Comparison of ENCODE assay signal across 1 cellular context in the genomic region with DNA sequence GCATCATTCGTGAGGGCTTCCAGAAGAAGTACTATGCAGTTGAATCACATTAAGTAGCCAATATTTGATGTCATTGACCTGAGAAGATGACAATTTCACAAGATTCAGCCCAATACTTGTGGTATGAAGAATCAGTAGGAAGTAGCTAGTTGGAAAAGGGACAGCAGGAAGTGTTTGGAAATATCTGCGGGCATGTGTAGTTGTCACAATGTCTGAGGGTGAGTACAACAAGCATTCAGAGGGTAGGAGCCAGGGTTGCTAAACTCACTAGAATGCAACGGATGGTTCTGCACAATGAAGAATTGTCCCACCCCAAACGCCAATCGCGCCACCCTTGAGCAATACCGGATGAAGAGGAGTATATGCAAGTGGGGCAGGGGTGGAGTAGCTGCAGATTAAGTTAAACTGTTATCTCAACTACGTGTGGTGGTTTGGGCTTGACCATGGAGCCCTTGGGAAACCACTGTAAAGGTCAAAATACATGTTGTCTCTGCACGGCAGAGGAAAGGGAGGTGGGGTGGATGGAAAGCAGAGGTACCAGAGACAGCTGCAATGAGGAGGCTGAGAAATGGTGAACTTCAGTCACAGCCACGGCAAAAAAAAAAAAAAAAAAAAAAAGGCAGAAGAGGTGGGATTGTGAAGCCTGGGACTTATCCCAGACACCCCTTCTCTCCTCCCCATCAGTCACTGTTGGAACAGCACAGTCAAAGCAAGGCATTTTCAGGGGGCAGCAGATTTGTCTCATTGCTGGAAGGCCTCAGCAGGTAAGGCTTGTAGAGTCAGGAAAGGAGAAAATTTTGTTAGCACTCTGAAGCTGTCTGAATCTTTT.
TF ChIP-seq lines count a peak whose summit lies in the region.

No MANE protein-coding gene starts in this region.

TF ChIP-seq in HepG2, 621 proteins besides CTCF, POLR2A, EP300 and RAD21 (continued from another document and continues in another):
- no peak for TF ChIP-seq ZNF138 (CRISPR knock-in tag; IDR thresholded peaks at IDR 0.05; ENCODE audit: low read depth)
- TF ChIP-seq, protein P1, sequence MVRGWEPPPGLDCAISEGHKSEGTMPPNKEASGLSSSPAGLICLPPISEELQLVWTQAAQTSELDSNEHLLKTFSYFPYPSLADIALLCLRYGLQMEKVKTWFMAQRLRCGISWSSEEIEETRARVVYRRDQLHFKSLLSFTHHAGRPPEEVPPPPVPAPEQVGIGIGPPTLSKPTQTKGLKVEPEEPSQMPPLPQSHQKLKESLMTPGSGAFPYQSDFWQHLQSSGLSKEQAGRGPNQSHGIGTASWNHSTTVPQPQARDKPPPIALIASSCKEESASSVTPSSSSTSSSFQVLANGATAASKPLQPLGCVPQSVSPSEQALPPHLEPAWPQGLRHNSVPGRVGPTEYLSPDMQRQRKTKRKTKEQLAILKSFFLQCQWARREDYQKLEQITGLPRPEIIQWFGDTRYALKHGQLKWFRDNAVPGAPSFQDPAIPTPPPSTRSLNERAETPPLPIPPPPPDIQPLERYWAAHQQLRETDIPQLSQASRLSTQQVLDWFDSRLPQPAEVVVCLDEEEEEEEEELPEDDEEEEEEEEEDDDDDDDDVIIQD (CRISPR knock-in tag; IDR thresholded peaks at IDR 0.05; ENCODE audit: low read depth) = peak; percentile 98
- TF ChIP-seq MBD4 (IDR thresholded peaks at IDR 0.05; ENCODE audit: borderline replicate concordance, low read length) = peak; percentile 84; the same call in 1 of the 2 replicates
- peak; percentile 99 for TF ChIP-seq NCOR1 (IDR thresholded peaks at IDR 0.05; ENCODE audit: borderline replicate concordance, low read length)
- TF ChIP-seq, protein P2, sequence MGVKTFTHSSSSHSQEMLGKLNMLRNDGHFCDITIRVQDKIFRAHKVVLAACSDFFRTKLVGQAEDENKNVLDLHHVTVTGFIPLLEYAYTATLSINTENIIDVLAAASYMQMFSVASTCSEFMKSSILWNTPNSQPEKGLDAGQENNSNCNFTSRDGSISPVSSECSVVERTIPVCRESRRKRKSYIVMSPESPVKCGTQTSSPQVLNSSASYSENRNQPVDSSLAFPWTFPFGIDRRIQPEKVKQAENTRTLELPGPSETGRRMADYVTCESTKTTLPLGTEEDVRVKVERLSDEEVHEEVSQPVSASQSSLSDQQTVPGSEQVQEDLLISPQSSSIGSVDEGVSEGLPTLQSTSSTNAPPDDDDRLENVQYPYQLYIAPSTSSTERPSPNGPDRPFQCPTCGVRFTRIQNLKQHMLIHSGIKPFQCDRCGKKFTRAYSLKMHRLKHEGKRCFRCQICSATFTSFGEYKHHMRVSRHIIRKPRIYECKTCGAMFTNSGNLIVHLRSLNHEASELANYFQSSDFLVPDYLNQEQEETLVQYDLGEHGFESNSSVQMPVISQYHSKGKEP (CRISPR knock-in tag; IDR thresholded peaks at IDR 0.05) = peak; percentile 74
- TF ChIP-seq NR2C2 (CRISPR knock-in tag; IDR thresholded peaks at IDR 0.05; ENCODE audit: borderline replicate concordance) = peak; percentile 90
- peak; percentile 63; the same call in 1 of the 2 replicates for TF ChIP-seq DR1 (CRISPR knock-in tag; IDR thresholded peaks at IDR 0.05)
- TF ChIP-seq, protein P3, sequence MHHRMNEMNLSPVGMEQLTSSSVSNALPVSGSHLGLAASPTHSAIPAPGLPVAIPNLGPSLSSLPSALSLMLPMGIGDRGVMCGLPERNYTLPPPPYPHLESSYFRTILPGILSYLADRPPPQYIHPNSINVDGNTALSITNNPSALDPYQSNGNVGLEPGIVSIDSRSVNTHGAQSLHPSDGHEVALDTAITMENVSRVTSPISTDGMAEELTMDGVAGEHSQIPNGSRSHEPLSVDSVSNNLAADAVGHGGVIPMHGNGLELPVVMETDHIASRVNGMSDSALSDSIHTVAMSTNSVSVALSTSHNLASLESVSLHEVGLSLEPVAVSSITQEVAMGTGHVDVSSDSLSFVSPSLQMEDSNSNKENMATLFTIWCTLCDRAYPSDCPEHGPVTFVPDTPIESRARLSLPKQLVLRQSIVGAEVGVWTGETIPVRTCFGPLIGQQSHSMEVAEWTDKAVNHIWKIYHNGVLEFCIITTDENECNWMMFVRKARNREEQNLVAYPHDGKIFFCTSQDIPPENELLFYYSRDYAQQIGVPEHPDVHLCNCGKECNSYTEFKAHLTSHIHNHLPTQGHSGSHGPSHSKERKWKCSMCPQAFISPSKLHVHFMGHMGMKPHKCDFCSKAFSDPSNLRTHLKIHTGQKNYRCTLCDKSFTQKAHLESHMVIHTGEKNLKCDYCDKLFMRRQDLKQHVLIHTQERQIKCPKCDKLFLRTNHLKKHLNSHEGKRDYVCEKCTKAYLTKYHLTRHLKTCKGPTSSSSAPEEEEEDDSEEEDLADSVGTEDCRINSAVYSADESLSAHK (CRISPR knock-in tag; IDR thresholded peaks at IDR 0.05; ENCODE audit: borderline replicate concordance) = peak; percentile 5; the same call in 1 of the 2 replicates
- TF ChIP-seq ZNF652 (CRISPR knock-in tag; IDR thresholded peaks at IDR 0.05; ENCODE audit: borderline replicate concordance, low read depth) = peak; percentile 70; the same call in 1 of the 2 replicates
- no peak for TF ChIP-seq IKZF1 (IDR thresholded peaks at IDR 0.05)
- peak; percentile 80 for TF ChIP-seq ZNF781 (CRISPR knock-in tag; IDR thresholded peaks at IDR 0.05; ENCODE audit: borderline replicate concordance, not compliant biosample characterization)
- 0 out of 2 replicates have a peak, but pooled peaks have one; percentile 14 for TF ChIP-seq SIN3A (IDR thresholded peaks at IDR 0.05; ENCODE audit: borderline replicate concordance, low read depth, low read length)
- TF ChIP-seq ZNF660 (CRISPR knock-in tag; IDR thresholded peaks at IDR 0.05; ENCODE audit: borderline replicate concordance, low read depth) = no peak
- peak; percentile 95; the same call in 1 of the 2 replicates for TF ChIP-seq ZNF292 (CRISPR knock-in tag; IDR thresholded peaks at IDR 0.05; ENCODE audit: borderline replicate concordance, low read depth)
- peak; percentile 44; the same call in 1 of the 2 replicates for TF ChIP-seq YEATS2 (CRISPR knock-in tag; IDR thresholded peaks at IDR 0.05; ENCODE audit: borderline replicate concordance)
- TF ChIP-seq NAIF1 (CRISPR knock-in tag; IDR thresholded peaks at IDR 0.05; ENCODE audit: borderline replicate concordance) = peak; percentile 63
- TF ChIP-seq, protein P4, sequence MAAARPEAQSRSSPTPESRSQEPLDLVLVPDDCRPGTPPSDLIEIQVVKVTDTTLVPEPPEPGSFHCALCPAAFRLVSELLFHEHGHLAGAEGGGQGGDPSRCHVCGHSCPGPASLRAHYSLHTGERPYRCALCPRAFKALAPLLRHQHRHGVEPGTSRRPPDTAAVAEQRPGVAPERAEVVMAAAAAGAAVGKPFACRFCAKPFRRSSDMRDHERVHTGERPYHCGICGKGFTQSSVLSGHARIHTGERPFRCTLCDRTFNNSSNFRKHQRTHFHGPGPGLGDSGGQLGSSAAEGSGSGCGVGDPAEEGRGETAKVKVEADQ (CRISPR knock-in tag; IDR thresholded peaks at IDR 0.05; ENCODE audit: borderline replicate concordance) = no peak; the same call in 1 of the 2 replicates
- TF ChIP-seq, protein P5, sequence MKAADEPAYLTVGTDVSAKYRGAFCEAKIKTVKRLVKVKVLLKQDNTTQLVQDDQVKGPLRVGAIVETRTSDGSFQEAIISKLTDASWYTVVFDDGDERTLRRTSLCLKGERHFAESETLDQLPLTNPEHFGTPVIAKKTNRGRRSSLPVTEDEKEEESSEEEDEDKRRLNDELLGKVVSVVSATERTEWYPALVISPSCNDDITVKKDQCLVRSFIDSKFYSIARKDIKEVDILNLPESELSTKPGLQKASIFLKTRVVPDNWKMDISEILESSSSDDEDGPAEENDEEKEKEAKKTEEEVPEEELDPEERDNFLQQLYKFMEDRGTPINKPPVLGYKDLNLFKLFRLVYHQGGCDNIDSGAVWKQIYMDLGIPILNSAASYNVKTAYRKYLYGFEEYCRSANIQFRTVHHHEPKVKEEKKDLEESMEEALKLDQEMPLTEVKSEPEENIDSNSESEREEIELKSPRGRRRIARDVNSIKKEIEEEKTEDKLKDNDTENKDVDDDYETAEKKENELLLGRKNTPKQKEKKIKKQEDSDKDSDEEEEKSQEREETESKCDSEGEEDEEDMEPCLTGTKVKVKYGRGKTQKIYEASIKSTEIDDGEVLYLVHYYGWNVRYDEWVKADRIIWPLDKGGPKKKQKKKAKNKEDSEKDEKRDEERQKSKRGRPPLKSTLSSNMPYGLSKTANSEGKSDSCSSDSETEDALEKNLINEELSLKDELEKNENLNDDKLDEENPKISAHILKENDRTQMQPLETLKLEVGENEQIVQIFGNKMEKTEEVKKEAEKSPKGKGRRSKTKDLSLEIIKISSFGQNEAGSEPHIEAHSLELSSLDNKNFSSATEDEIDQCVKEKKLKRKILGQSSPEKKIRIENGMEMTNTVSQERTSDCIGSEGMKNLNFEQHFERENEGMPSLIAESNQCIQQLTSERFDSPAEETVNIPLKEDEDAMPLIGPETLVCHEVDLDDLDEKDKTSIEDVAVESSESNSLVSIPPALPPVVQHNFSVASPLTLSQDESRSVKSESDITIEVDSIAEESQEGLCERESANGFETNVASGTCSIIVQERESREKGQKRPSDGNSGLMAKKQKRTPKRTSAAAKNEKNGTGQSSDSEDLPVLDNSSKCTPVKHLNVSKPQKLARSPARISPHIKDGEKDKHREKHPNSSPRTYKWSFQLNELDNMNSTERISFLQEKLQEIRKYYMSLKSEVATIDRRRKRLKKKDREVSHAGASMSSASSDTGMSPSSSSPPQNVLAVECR (CRISPR knock-in tag; IDR thresholded peaks at IDR 0.05; ENCODE audit: borderline replicate concordance) = peak; percentile 81; the same call in 1 of the 2 replicates
- TF ChIP-seq ZNF749 (CRISPR knock-in tag; IDR thresholded peaks at IDR 0.05; ENCODE audit: borderline replicate concordance) = no peak; the same call in 1 of the 2 replicates
- TF ChIP-seq POLR2AphosphoS2 (IDR thresholded peaks at IDR 0.05; ENCODE audit: low read depth, low read length) = peak; percentile 90; the same call in 1 of the 2 replicates
- TF ChIP-seq ZNF510 (CRISPR knock-in tag; IDR thresholded peaks at IDR 0.05; ENCODE audit: low read depth) = 0 out of 2 replicates have a peak, but pooled peaks have one; percentile 15
- TF ChIP-seq ZNF205 (CRISPR knock-in tag; IDR thresholded peaks at IDR 0.05) = peak; percentile 94
- no peak for TF ChIP-seq U2AF2 (IDR thresholded peaks at IDR 0.05; ENCODE audit: low read depth, low read length)
- TF ChIP-seq, protein P6, sequence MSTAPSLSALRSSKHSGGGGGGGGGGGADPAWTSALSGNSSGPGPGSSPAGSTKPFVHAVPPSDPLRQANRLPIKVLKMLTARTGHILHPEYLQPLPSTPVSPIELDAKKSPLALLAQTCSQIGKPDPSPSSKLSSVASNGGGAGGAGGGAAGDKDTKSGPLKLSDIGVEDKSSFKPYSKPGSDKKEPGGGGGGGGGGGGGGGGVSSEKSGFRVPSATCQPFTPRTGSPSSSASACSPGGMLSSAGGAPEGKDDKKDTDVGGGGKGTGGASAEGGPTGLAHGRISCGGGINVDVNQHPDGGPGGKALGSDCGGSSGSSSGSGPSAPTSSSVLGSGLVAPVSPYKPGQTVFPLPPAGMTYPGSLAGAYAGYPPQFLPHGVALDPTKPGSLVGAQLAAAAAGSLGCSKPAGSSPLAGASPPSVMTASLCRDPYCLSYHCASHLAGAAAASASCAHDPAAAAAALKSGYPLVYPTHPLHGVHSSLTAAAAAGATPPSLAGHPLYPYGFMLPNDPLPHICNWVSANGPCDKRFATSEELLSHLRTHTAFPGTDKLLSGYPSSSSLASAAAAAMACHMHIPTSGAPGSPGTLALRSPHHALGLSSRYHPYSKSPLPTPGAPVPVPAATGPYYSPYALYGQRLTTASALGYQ (CRISPR knock-in tag; IDR thresholded peaks at IDR 0.05) = peak; percentile 99
- TF ChIP-seq ZNF792 (CRISPR knock-in tag; IDR thresholded peaks at IDR 0.05) = peak; percentile 99
- TF ChIP-seq, protein P7, sequence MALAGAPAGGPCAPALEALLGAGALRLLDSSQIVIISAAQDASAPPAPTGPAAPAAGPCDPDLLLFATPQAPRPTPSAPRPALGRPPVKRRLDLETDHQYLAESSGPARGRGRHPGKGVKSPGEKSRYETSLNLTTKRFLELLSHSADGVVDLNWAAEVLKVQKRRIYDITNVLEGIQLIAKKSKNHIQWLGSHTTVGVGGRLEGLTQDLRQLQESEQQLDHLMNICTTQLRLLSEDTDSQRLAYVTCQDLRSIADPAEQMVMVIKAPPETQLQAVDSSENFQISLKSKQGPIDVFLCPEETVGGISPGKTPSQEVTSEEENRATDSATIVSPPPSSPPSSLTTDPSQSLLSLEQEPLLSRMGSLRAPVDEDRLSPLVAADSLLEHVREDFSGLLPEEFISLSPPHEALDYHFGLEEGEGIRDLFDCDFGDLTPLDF (CRISPR knock-in tag; IDR thresholded peaks at IDR 0.05) = peak; percentile 64; the same call in 1 of the 2 replicates
- TF ChIP-seq ZNF891 (CRISPR knock-in tag; IDR thresholded peaks at IDR 0.05) = no peak
- TF ChIP-seq MXI1 (IDR thresholded peaks at IDR 0.05; ENCODE audit: borderline replicate concordance, low read depth, low read length) = peak; percentile 39; the same call in 1 of the 3 replicates
- no peak for TF ChIP-seq ZNF563 (CRISPR knock-in tag; IDR thresholded peaks at IDR 0.05)
- no peak for TF ChIP-seq RFX5 (IDR thresholded peaks at IDR 0.05; ENCODE audit: low read depth, low read length)
- peak; percentile 96 for TF ChIP-seq ZNF12 (CRISPR knock-in tag; IDR thresholded peaks at IDR 0.05)
- peak; percentile 83; the same call in 1 of the 2 replicates for TF ChIP-seq ELF1 (CRISPR knock-in tag; IDR thresholded peaks at IDR 0.05)
- peak; percentile 81; the same call in 1 of the 2 replicates for TF ChIP-seq IRX3 (CRISPR knock-in tag; IDR thresholded peaks at IDR 0.05; ENCODE audit: borderline replicate concordance, low read depth)
- TF ChIP-seq, protein P8, sequence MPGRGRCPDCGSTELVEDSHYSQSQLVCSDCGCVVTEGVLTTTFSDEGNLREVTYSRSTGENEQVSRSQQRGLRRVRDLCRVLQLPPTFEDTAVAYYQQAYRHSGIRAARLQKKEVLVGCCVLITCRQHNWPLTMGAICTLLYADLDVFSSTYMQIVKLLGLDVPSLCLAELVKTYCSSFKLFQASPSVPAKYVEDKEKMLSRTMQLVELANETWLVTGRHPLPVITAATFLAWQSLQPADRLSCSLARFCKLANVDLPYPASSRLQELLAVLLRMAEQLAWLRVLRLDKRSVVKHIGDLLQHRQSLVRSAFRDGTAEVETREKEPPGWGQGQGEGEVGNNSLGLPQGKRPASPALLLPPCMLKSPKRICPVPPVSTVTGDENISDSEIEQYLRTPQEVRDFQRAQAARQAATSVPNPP (CRISPR knock-in tag; IDR thresholded peaks at IDR 0.05) = peak; percentile 86
- TF ChIP-seq KLF9 (CRISPR knock-in tag; IDR thresholded peaks at IDR 0.05; ENCODE audit: low read depth) = peak; percentile 46; the same call in 1 of the 2 replicates
